ENCODE assay signal across 25 cellular contexts in the genomic region with DNA sequence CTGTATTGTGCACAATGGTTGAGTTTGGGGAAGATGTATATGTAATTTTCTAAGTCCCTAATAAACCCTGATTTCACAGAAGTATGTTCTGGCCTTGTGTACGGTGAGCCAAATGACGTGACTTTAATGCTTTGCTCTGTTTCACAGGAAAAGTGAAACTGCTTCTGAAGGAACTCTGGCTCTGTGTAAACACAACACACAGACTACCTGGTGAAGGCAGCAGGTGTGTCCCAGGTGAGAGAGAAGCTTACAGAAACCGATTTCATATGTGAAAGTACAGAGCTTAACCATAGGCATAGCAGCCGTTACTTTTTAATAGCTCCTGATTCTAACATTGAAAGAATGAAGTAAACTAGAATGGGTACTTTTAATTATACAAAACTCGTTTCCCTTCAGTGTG.
"Had no signal": no experiment of that assay in that cellular context is flagged by ENCODE, and none has a peak within 500 bp of the region (broad histone marks: within the 10 kb centered on the region; RNA-seq: fewer than 3 reads in every experiment).

No MANE protein-coding gene starts in this region.

- H3K27ac Mint-ChIP-seq: activated naive CD4-positive, alpha-beta T cell treated with anti-CD3 and anti-CD28 coated beads for 36 hours; activated naive CD8-positive, alpha-beta T cell treated with anti-CD3 and anti-CD28 coated beads, Interleukin-2, amount 10 ng/mL, durations not matched to agents 7 days and 5 days; effector memory CD8-positive, alpha-beta T cell; WTC11 had no signal

- H3K4me1 ChIP-seq: colonic mucosa, esophagus squamous epithelium, gastrocnemius medialis, sigmoid colon had no signal

- H3K9me3 ChIP-seq: colonic mucosa, esophagus squamous epithelium, gastrocnemius medialis, sigmoid colon, thoracic aorta had no signal

- H3K4me3 ChIP-seq: colonic mucosa, dorsolateral prefrontal cortex, esophagus squamous epithelium, gastrocnemius medialis, lung, sigmoid colon, thoracic aorta had no signal

- H3K4me1 Mint-ChIP-seq: activated naive CD8-positive, alpha-beta T cell treated with anti-CD3 and anti-CD28 coated beads, Interleukin-2, amount 10 ng/mL, durations not matched to agents 7 days and 5 days; neural crest cell; WTC11 had no signal

- H3K9me3 Mint-ChIP-seq: activated naive CD4-positive, alpha-beta T cell treated with anti-CD3 and anti-CD28 coated beads for 36 hours; activated naive CD8-positive, alpha-beta T cell treated with anti-CD3 and anti-CD28 coated beads, Interleukin-2, amount 10 ng/mL, durations not matched to agents 7 days and 5 days; effector memory CD8-positive, alpha-beta T cell; naive thymus-derived CD4-positive, alpha-beta T cell; neural crest cell; WTC11 had no signal

- H3K4me3 Mint-ChIP-seq: activated naive CD4-positive, alpha-beta T cell treated with anti-CD3 and anti-CD28 coated beads for 36 hours; activated naive CD8-positive, alpha-beta T cell treated with anti-CD3 and anti-CD28 coated beads, Interleukin-2, amount 10 ng/mL, durations not matched to agents 7 days and 5 days; effector memory CD8-positive, alpha-beta T cell; naive thymus-derived CD4-positive, alpha-beta T cell; neural crest cell; WTC11 had no signal

- H3K27me3 ChIP-seq: colonic mucosa, dorsolateral prefrontal cortex, esophagus squamous epithelium, gastrocnemius medialis, sigmoid colon had no signal

- DNase-seq: activated CD4-positive, alpha-beta T cell treated with anti-CD3 and anti-CD28 coated beads, Interleukin-2, amount 50 U/mL, for 48 hours; activated CD8-positive, alpha-beta memory T cell treated with anti-CD3 and anti-CD28 coated beads, Interleukin-2, amount 50 U/mL, for 48 hours; activated effector memory CD4-positive, alpha-beta T cell treated with Interleukin-2 at 50 U/mL for 16 hours; activated naive CD4-positive, alpha-beta T cell treated with anti-CD3 and anti-CD28 coated beads for 36 hours; activated naive CD8-positive, alpha-beta T cell treated with anti-CD3 and anti-CD28 coated beads, Interleukin-2, amount 10 ng/mL, durations not matched to agents 7 days and 5 days; activated T-cell treated with anti-CD3 and anti-CD28 coated beads, Interleukin-2, amount 50 U/mL, for 48 hours; amniotic stem cell; colonic mucosa; dorsolateral prefrontal cortex; effector memory CD8-positive, alpha-beta T cell; esophagus squamous epithelium; gastrocnemius medialis; hypothalamus; naive thymus-derived CD4-positive, alpha-beta T cell; occipital lobe; retina; sigmoid colon; stimulated activated CD4-positive, alpha-beta T cell treated with anti-CD3 and anti-CD28 coated beads, Interleukin-4, amount 100 ng/mL, for 1 hour; stimulated activated naive CD4-positive, alpha-beta T cell; T-helper 1 cell; T-helper 9 cell had no signal

- H3K27ac ChIP-seq: colonic mucosa, dorsolateral prefrontal cortex, esophagus squamous epithelium, gastrocnemius medialis, sigmoid colon, thoracic aorta had no signal

- ATAC-seq: effector memory CD8-positive, alpha-beta T cell; gastrocnemius medialis; naive thymus-derived CD4-positive, alpha-beta T cell; WTC11 had no signal

- H3K27me3 Mint-ChIP-seq: activated naive CD8-positive, alpha-beta T cell treated with anti-CD3 and anti-CD28 coated beads, Interleukin-2, amount 10 ng/mL, durations not matched to agents 7 days and 5 days; effector memory CD8-positive, alpha-beta T cell; naive thymus-derived CD4-positive, alpha-beta T cell had no signal
